ENCODE assay signal across 1 cellular context in genomic region chr21:14751011-14751410, GRCh38.
TF ChIP-seq lines count a peak whose summit lies in the region.

No MANE protein-coding gene starts in this region.

TF ChIP-seq in K562, 482 proteins besides CTCF, POLR2A, EP300 and RAD21 (continued from another document):
- TF ChIP-seq BDP1 (IDR thresholded peaks at IDR 0.05; ENCODE audit: insufficient read depth, insufficient read length) (no peak), RBFOX2 (IDR thresholded peaks at IDR 0.05; ENCODE audit: low read depth, low read length) (peak; percentile 30; the same call in 1 of the 2 replicates), PKNOX1 (IDR thresholded peaks at IDR 0.05) (0 out of 2 replicates have a peak, but pooled peaks have one; percentile 18), ZNF3 (CRISPR knock-in tag; IDR thresholded peaks at IDR 0.05) (no peak), FOXJ2 (tag; IDR thresholded peaks at IDR 0.05) (peak; percentile 2; the same call in 1 of the 2 replicates), E4F1 (CRISPR knock-in tag; IDR thresholded peaks at IDR 0.05; ENCODE audit: borderline replicate concordance) (0 out of 2 replicates have a peak, but pooled peaks have one; percentile 27), ZBTB2 (IDR thresholded peaks at IDR 0.05) (no peak), MLLT1 (IDR thresholded peaks at IDR 0.05) (peak; percentile 76 to 77; a peak in 3 of 4 replicates), ADNP (tag; IDR thresholded peaks at IDR 0.05) (no peak), PBX2 (CRISPR knock-in tag; IDR thresholded peaks at IDR 0.05; ENCODE audit: low read depth) (no peak), PBX2 (tag; conservative IDR thresholded peaks at IDR 0.05; ENCODE audit: low read depth) (peak; percentile 57; the same call in 1 of the 2 replicates), ZKSCAN3 (CRISPR knock-in tag; IDR thresholded peaks at IDR 0.05) (no peak), SMAD1 (IDR thresholded peaks at IDR 0.05; ENCODE audit: low read depth, low read length, partially characterized antibody) (no peak), DNMT1 (IDR thresholded peaks at IDR 0.05) (no peak)
